ENCODE assay signal across 14 cellular contexts in genomic region chr10:2020841-2021240, GRCh38.
DNase-seq lines count a peak whose midpoint lies in the region; ATAC-seq and TF ChIP-seq lines count a peak whose summit lies in the region.
"Had no signal": no experiment of that assay in that cellular context is flagged by ENCODE, and none has a peak within 500 bp of the region (broad histone marks: within the 10 kb centered on the region; RNA-seq: fewer than 3 reads in every experiment).

No MANE protein-coding gene starts in this region.

- DNase-seq in KG1 (lab: John Stamatoyannopoulos, UW) (peak; percentile 40), NOMO-1 (lab: John Stamatoyannopoulos, UW; ENCODE audit: unreplicated experiment in 2 of 2) (peak; percentile 50 to 64), SK-N-MC (ENCODE audit: low read depth, low spot score) (no peak), trophoblast cell (no peak), OCI-M2 (lab: John Stamatoyannopoulos, UW; ENCODE audit: unreplicated experiment) (no peak), RWPE1 (ENCODE audit: low spot score) (no peak)
- DNase-seq: C1 segment of cervical spinal cord; CD4-positive, alpha-beta memory T cell; DMS153; DMS79 treated with DMSO at 0.1 percent for 48 hours; EL; GOT3; H9 had no signal

- WGBS in trophoblast cell (ENCODE audit: extremely low coverage, insufficient coverage, insufficient read length) = no CpG with 5 or more reads among the region's 4 CpGs

- H3K9ac ChIP-seq in SK-N-MC (ENCODE audit: insufficient read length) = no peak overlapping the region
- no peak overlapping the region for H3K9ac ChIP-seq in trophoblast cell (ENCODE audit: low read length)

- CTCF ChIA-PET in RWPE1 (lab: Yijun Ruan, JAX) = no interaction called here

- H3K27ac ChIP-seq in SK-N-MC (peak overlapping the region; percentile 95), trophoblast cell (ENCODE audit: low read depth, low read length) (no peak overlapping the region), RWPE1 (no peak overlapping the region)

- H3K9me3 ChIP-seq in SK-N-MC (ENCODE audit: low read depth, low read length) (no peaks in the 10 kb centered on the region), trophoblast cell (ENCODE audit: insufficient read depth, low read depth, low read length) (peaks cover 4% of the 10 kb centered on the region)

- POLR2A ChIA-PET in RWPE1 (lab: Yijun Ruan, JAX; ENCODE audit: low non-redundant PET) = no interaction called here

- no peaks in the 10 kb centered on the region for H3K79me2 ChIP-seq in trophoblast cell (ENCODE audit: control insufficient read depth, insufficient read depth, low read length, poor library complexity)

- H3K4ac ChIP-seq in trophoblast cell (ENCODE audit: low read depth, low read length) = no peak overlapping the region

- no peak overlapping the region for H4K8ac ChIP-seq in trophoblast cell (ENCODE audit: low read depth, low read length)

- H2BK120ac ChIP-seq in trophoblast cell (ENCODE audit: insufficient read depth, low read length, poor library complexity) = no peak overlapping the region

- H2AK5ac ChIP-seq in trophoblast cell (ENCODE audit: low read length) = no peak overlapping the region

- H3K4me3 ChIP-seq in SK-N-MC (no peak overlapping the region), trophoblast cell (ENCODE audit: low read depth, low read length) (peak overlapping the region; percentile 49)

- TF ChIP-seq CTCF in RWPE1 (conservative IDR thresholded peaks at IDR 0.05; ENCODE audit: low read depth) = no peak

- no peak overlapping the region for H3K18ac ChIP-seq in trophoblast cell (ENCODE audit: low read length)

- ATAC-seq in GM21529 (IDR thresholded peaks at IDR 0.05; ENCODE audit: unreplicated experiment) = no peak

- H3K23ac ChIP-seq in trophoblast cell (ENCODE audit: low read length) = no peak overlapping the region

- H2AFZ ChIP-seq in trophoblast cell (ENCODE audit: insufficient read depth, low read length, poor library complexity) = no peak overlapping the region

- H2BK12ac ChIP-seq in trophoblast cell (ENCODE audit: low read length) = no peak overlapping the region

- no peaks in the 10 kb centered on the region for H3K79me1 ChIP-seq in trophoblast cell (ENCODE audit: low read length)

- H2BK5ac ChIP-seq in trophoblast cell (ENCODE audit: low read depth, low read length, poor library complexity) = no peak overlapping the region

- H3K27me3 ChIP-seq in trophoblast cell (ENCODE audit: insufficient read depth, low read length) = no peaks in the 10 kb centered on the region

- no peaks in the 10 kb centered on the region for H3K4me1 ChIP-seq in trophoblast cell (ENCODE audit: control insufficient read depth in 1 of 2, insufficient read depth in 2 of 2, low read length in 2 of 2)

- no peak overlapping the region for H3K14ac ChIP-seq in trophoblast cell (ENCODE audit: low read length)

- no peak overlapping the region for H4K12ac ChIP-seq in trophoblast cell (ENCODE audit: low read depth, low read length)

- no peak overlapping the region for H4K91ac ChIP-seq in trophoblast cell (ENCODE audit: low read depth, low read length)

- no peak overlapping the region for H3K4me2 ChIP-seq in trophoblast cell (ENCODE audit: low read length)

- H3K36me3 ChIP-seq in SK-N-MC (ENCODE audit: insufficient read depth, low read length) (no peaks in the 10 kb centered on the region), trophoblast cell (ENCODE audit: control insufficient read depth in 1 of 2, insufficient read depth in 2 of 2, low read length in 2 of 2) (no peaks in the 10 kb centered on the region)

Comparison
In these comparisons a context has a peak if more than half of its experiments do, and no peak if none do; other contexts are left out.
1. DNase-seq: peak in KG1 (single experiment) and NOMO-1 (2 of 2); none in SK-N-MC (single experiment), trophoblast cell (0 of 2), OCI-M2 (single experiment) and RWPE1 (single experiment).